In genomic region chr5:50440651-50441478, GRCh38 we compare ENCODE assay signal across 8 cellular contexts. TPM values are rescaled to one million over a fixed set of nuclear protein-coding genes. Genes with fewer than 3 reads are reported as not detected.
DNase-seq lines count a peak whose midpoint lies in the region; ATAC-seq and TF ChIP-seq lines count a peak whose summit lies in the region.

A gene with protein sequence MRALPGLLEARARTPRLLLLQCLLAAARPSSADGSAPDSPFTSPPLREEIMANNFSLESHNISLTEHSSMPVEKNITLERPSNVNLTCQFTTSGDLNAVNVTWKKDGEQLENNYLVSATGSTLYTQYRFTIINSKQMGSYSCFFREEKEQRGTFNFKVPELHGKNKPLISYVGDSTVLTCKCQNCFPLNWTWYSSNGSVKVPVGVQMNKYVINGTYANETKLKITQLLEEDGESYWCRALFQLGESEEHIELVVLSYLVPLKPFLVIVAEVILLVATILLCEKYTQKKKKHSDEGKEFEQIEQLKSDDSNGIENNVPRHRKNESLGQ (minus strand): TSS chr5:50441288. CDS start chr5:50441151, 137 bp downstream.

- H3K4me1 Mint-ChIP-seq in GM23338: peaks cover 17% of the 10 kb centered on the region; the same call in 2 of the 3 replicates

- H4K20me1 ChIP-seq in GM23338 (replicated peaks; ENCODE audit: insufficient read depth): no peaks in the 10 kb centered on the region

- in situ Hi-C loops in brain microvascular endothelial cell (cut with HindIII; ENCODE audit: low pct_ligation_motif_present, low sequenced_read_pairs): no loop called here

- H3K4me1 ChIP-seq in GM23338 (ENCODE audit: insufficient read depth): peaks cover 3% of the 10 kb centered on the region; the same call in 1 of the 2 replicates

- peaks cover 3% of the 10 kb centered on the region; the same call in 1 of the 2 replicates for H3K9me2 ChIP-seq in GM23338 (ENCODE audit: insufficient read depth)

- H3K4me3 ChIP-seq in GM06990 (replicated peaks; ENCODE audit: low read depth, low read length): peak within 1 kb of the TSS; percentile 75
- peak within 1 kb of the TSS; percentile 85 for H3K4me3 ChIP-seq in GM23338
- peak within 1 kb of the TSS; percentile 54 for H3K4me3 ChIP-seq in MG63
- H3K4me3 ChIP-seq in brain microvascular endothelial cell (ENCODE audit: low read depth, low read length): peak within 1 kb of the TSS; percentile 64

- peak within 1 kb of the TSS; percentile 67 for H3K27ac ChIP-seq in GM23338 (ENCODE audit: low read depth)
- no peak within 1 kb of the TSS for H3K27ac ChIP-seq in brain microvascular endothelial cell

- peaks cover 6% of the 10 kb centered on the region for H3K27me3 Mint-ChIP-seq in GM23338 (ENCODE audit: insufficient read depth, low read depth, poor library complexity)

- H2AFZ ChIP-seq in GM23338: peak within 1 kb of the TSS; percentile 60

- peak within 1 kb of the TSS; percentile 95 for H3K27ac Mint-ChIP-seq in GM23338

- H3K27me3 ChIP-seq in GM06990 (replicated peaks; ENCODE audit: control insufficient read depth, insufficient read depth, low read length): no peaks in the 10 kb centered on the region
- H3K27me3 ChIP-seq in GM23338 (ENCODE audit: insufficient read depth): no peaks in the 10 kb centered on the region
- no peaks in the 10 kb centered on the region for H3K27me3 ChIP-seq in MG63
- H3K27me3 ChIP-seq in brain microvascular endothelial cell (replicated peaks): no peaks in the 10 kb centered on the region

- H3K9me3 ChIP-seq in MG63: no peaks in the 10 kb centered on the region

- H3K36me3 ChIP-seq in GM06990 (ENCODE audit: control insufficient read depth, insufficient read depth, low read length) (no peaks in the 10 kb centered on the region), GM23338 (ENCODE audit: insufficient read depth) (no peaks in the 10 kb centered on the region), MG63 (no peaks in the 10 kb centered on the region), brain microvascular endothelial cell (replicated peaks) (no peaks in the 10 kb centered on the region)

- no peaks in the 10 kb centered on the region for H3F3A ChIP-seq in GM23338 (replicated peaks; ENCODE audit: low read depth)

- no peaks in the 10 kb centered on the region for H3K36me3 Mint-ChIP-seq in GM23338 (ENCODE audit: low read depth)

- peak within 1 kb of the TSS; percentile 85 for H3K4me3 Mint-ChIP-seq in GM23338

- peaks cover 4% of the 10 kb centered on the region for H3K79me2 ChIP-seq in GM23338 (replicated peaks; ENCODE audit: insufficient read depth)

- H3K4me2 ChIP-seq in GM23338: peak within 1 kb of the TSS; percentile 78

- H3K9me3 Mint-ChIP-seq in GM23338: 0 out of 3 replicates have a peak, but pooled peaks cover 5% of the 10 kb centered on the region

- peak; percentile 93 for ATAC-seq in GM23338

- peak; percentile 63 for TF ChIP-seq CTCF in GM06990 (IDR thresholded peaks at IDR 0.05; ENCODE audit: insufficient read depth, low read length, poor library complexity, severe bottlenecking)
- TF ChIP-seq CTCF in GM23338 (conservative IDR thresholded peaks at IDR 0.05; ENCODE audit: low read depth in 2 of 2): peak in 1 of 2 experiments; percentile 40; a peak in 2 of 4 replicates
- TF ChIP-seq CTCF in brain microvascular endothelial cell (IDR thresholded peaks at IDR 0.05; ENCODE audit: low read depth, low read length, missing control alignments): peak; percentile 53

- DNase-seq in GM06990 (ENCODE audit: extremely low read depth, insufficient read length) (peak; percentile 88), GM23338 (ENCODE audit: low spot score) (peak; percentile 92), MG63 (peak; percentile 61), UCSD-AML1 (lab: John Stamatoyannopoulos, UW; ENCODE audit: unreplicated experiment) (peak; percentile 13), brain microvascular endothelial cell (no peak), kidney glomerular epithelial cell (lab: John Stamatoyannopoulos, UW) (peak; percentile 17), NCI-H1092 (lab: John Stamatoyannopoulos, UW) (no peak)
- DNase-seq in stimulated activated CD4-positive, alpha-beta T cell treated with anti-CD3 and anti-CD28 coated beads, Interleukin-1b, Interleukin-23, amount 100 ng/mL, for 48 hours: peak; percentile 85

TF ChIP-seq in GM23338, 12 proteins besides CTCF, POLR2A, EP300 and RAD21:
- TF ChIP-seq STAT1 (IDR thresholded peaks at IDR 0.05; ENCODE audit: unreplicated experiment) (no peak), POLR2AphosphoS5 (IDR thresholded peaks at IDR 0.05; ENCODE audit: low read depth) (peak; percentile 70; the same call in 1 of the 2 replicates), JUNB (IDR thresholded peaks at IDR 0.05; ENCODE audit: unreplicated experiment) (no peak)

RNA-seq across cellular contexts. Expression of the gene that starts here (rescaled TPM):
- total RNA-seq in GM23338 (2014; rRNA removed; shearing (Covaris generic)): 35.5 and 40.0 TPM in 2 replicates
- 24.6 and 27.5 TPM in 2 replicates for polyA plus RNA-seq in GM23338 (2016; fragmentation: Nextera tagmentation; extraction: Ambion mirVana)
- total RNA-seq in MG63 (2014; rRNA removed; shearing (Covaris generic); ENCODE audit: low replicate concordance): 4.1 and 5.8 TPM in 2 replicates

Comparison
In these comparisons a context has a peak if more than half of its experiments do, and no peak if none do; other contexts are left out.
1. DNase-seq: peak in GM06990 (single experiment), GM23338 (single experiment), MG63 (single experiment), UCSD-AML1 (single experiment), kidney glomerular epithelial cell (single experiment) and stimulated activated CD4-positive, alpha-beta T cell treated with anti-CD3 and anti-CD28 coated beads, Interleukin-1b, Interleukin-23, amount 100 ng/mL, for 48 hours (single experiment); none in brain microvascular endothelial cell (single experiment) and NCI-H1092 (single experiment).
2. Peak in every context shown above with its lines, with median percentiles within 50 percentile points of each other: H3K4me3 ChIP-seq.